In the genomic region with DNA sequence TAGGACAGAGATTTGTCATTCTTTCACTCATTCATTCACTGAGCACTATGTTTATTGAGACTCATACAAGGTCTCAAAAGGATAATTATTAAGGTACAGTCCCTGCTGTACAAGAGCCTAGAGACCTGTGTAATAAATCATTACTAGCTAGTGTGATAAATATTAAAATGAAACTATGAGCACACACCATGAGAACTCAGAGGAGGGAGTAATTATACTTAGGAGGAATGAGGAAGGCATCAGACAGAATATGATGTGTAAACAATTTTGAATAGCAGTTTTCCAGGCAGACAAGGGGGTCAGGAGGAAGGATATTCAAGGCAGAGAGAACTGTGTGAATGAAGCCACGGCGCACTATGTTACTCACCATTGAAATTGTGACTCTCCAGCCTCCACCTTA, we compare ENCODE assay signal across 9 cellular contexts.
"Had no signal": no experiment of that assay in that cellular context is flagged by ENCODE, and none has a peak within 500 bp of the region (broad histone marks: within the 10 kb centered on the region; RNA-seq: fewer than 3 reads in every experiment).

No MANE protein-coding gene starts in this region.

- H3K4me1 ChIP-seq: HAP-1 had no signal

- FAIRE-seq: HepG2 had no signal

- H3K9me3 ChIP-seq: HAP-1 had no signal

- H3K4me3 ChIP-seq: GM23248, HAP-1 had no signal

- H3K36me3 ChIP-seq: HAP-1 had no signal

- ATAC-seq: HCT116, HepG2 had no signal

- DNase-seq: GM23248, GOT3, H7, HFFc6, KBM-7 had no signal

- H3K27ac ChIP-seq: GM23248, KMS-11 had no signal
